ENCODE assay signal across 10 cellular contexts in the genomic region with DNA sequence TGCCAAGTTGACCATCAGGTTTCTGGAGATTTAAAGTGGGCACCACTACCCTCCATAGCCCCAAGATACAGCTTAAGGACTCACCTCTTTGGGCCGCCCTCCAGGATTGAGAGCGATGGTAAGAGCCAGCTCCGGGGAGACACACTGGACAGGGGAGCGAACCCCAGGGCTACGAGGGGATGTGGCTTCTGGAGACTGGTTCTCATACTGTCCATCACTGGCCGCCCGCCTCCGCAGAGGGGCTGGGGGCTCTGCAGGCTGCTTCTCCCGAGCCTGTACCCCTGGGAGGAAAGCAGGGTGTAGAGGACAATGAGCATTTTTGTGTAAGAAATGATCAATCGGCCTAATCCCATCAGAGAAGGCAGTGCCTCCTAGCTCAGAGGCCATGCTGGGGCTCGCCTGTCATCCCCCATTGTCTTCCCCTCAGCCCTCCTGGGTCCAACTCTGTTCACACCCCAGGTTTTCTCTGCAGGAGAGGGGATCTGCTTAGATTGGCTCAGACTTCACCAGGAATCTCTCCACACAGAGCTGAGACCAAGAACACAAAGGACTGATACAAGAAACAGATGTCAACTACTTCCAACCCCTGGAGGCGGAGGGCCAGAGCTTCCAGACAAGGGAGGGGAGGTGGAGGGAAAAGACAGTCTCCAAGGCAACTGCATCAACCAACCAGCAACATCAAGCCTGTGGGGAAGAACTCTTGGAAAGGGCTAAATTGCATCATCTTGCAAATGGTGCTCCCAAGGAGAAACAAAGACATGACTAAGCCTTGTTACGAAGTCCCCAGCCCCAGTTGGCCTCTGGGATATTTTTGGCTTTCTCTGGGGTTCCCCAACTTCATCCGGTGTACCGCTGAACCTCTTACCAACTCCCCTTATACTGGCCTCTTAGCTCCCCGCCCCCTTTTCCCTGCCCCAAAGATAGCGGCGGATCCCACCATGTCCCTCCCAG.
DNase-seq lines count a peak whose midpoint lies in the region; ATAC-seq and TF ChIP-seq lines count a peak whose summit lies in the region.
"Had no signal": no experiment of that assay in that cellular context is flagged by ENCODE, and none has a peak within 500 bp of the region (broad histone marks: within the 10 kb centered on the region; RNA-seq: fewer than 3 reads in every experiment).

No MANE protein-coding gene starts in this region.

- H2AFZ ChIP-seq in Karpas-422 (ENCODE audit: low read length): no peak overlapping the region

- H3K4me3 ChIP-seq in ascending aorta: no peak overlapping the region
- no peak overlapping the region for H3K4me3 ChIP-seq in heart right ventricle
- no peak overlapping the region for H3K4me3 ChIP-seq in psoas muscle
- H3K4me3 ChIP-seq in Karpas-422 (ENCODE audit: low read length): no peak overlapping the region

- TF ChIP-seq CTCF in ascending aorta (IDR thresholded peaks at IDR 0.05) (no peak), heart right ventricle (IDR thresholded peaks at IDR 0.05) (no peak), psoas muscle (IDR thresholded peaks at IDR 0.05) (no peak), GM20000 (IDR thresholded peaks at IDR 0.05; ENCODE audit: extremely low read depth, missing control alignments) (no peak)

- peak; percentile 20 to 81 (median 64) for ATAC-seq in heart right ventricle
- ATAC-seq in psoas muscle: peak in 3 of 4 donors; percentile 1 to 4 (median 1)

- H3K9me3 ChIP-seq in ascending aorta: no peaks in the 10 kb centered on the region
- no peaks in the 10 kb centered on the region for H3K9me3 ChIP-seq in heart right ventricle
- H3K9me3 ChIP-seq in psoas muscle: no peaks in the 10 kb centered on the region
- no peaks in the 10 kb centered on the region for H3K9me3 ChIP-seq in Karpas-422 (ENCODE audit: low read length)

- H3K27me3 ChIP-seq in ascending aorta (no peaks in the 10 kb centered on the region), heart right ventricle (no peaks in the 10 kb centered on the region), psoas muscle (ENCODE audit: insufficient read depth in 3 of 3, low read length in 2 of 3) (no peaks in the 10 kb centered on the region), Karpas-422 (ENCODE audit: low read length) (no peaks in the 10 kb centered on the region)

- no peaks in the 10 kb centered on the region for H3K9me2 ChIP-seq in Karpas-422 (replicated peaks; ENCODE audit: insufficient read depth, low read length)

- H3K79me2 ChIP-seq in Karpas-422 (ENCODE audit: low read length): no peaks in the 10 kb centered on the region

- no peaks in the 10 kb centered on the region for H4K20me1 ChIP-seq in Karpas-422 (ENCODE audit: insufficient read depth, low read depth, low read length)

- WGBS in heart right ventricle, 2 donors: 54 to 57% methylated on average over 18 of the region's 18 CpGs
- 71 to 76% (median 76%) methylated on average over 18 of the region's 18 CpGs for WGBS in psoas muscle, 3 donors

- no peak overlapping the region for H3K9ac ChIP-seq in Karpas-422 (ENCODE audit: low read length)

- peaks cover 75 to 94% of the 10 kb centered on the region in 2 donors for H3K36me3 ChIP-seq in ascending aorta
- peaks cover 0 to 77% (median 43%) of the 10 kb centered on the region in 9 donors for H3K36me3 ChIP-seq in heart right ventricle
- peaks cover under 1 to 87% of the 10 kb centered on the region in 2 donors for H3K36me3 ChIP-seq in psoas muscle (ENCODE audit: insufficient read depth in 1 of 2, low read depth in 1 of 2)
- H3K36me3 ChIP-seq in Karpas-422 (ENCODE audit: insufficient read depth, low read length): no peaks in the 10 kb centered on the region

- H3K4me2 ChIP-seq in Karpas-422 (ENCODE audit: low read depth, low read length, poor library complexity, severe bottlenecking): no peak overlapping the region

- intact Hi-C loops in ascending aorta (cut with DNase I) (loop anchor here (2.0 to 5.0 kb wide), 2 partner anchors 21 to 96 kb away; no protein-coding TSS in a partner anchor), heart right ventricle (cut with DNase I) (loop anchor here in 1 of 10 donors (5.0 kb wide), 1 partner anchor 34 kb away; no protein-coding TSS in a partner anchor), psoas muscle (cut with DNase I) (loop anchor here in 1 of 2 donors (2.0 kb wide), 1 partner anchor 21 kb away; no protein-coding TSS in a partner anchor)

- H3K27ac ChIP-seq in ascending aorta: peak overlapping the region; percentile 75 to 86
- H3K27ac ChIP-seq in heart right ventricle: peak overlapping the region; percentile 71 to 97 (median 90)
- peak overlapping the region; percentile 89 for H3K27ac ChIP-seq in psoas muscle
- no peak overlapping the region for H3K27ac ChIP-seq in Karpas-422 (ENCODE audit: low read length)

- peaks cover 18 to 80% of the 10 kb centered on the region in 2 donors for H3K4me1 ChIP-seq in ascending aorta
- peaks cover 50 to 100% (median 91%) of the 10 kb centered on the region in 9 donors for H3K4me1 ChIP-seq in heart right ventricle
- H3K4me1 ChIP-seq in psoas muscle: peaks cover 98% of the 10 kb centered on the region
- H3K4me1 ChIP-seq in Karpas-422 (ENCODE audit: low read length): peaks cover 5% of the 10 kb centered on the region; the same call in 1 of the 2 replicates

- DNase-seq in GM03348 (ENCODE audit: low spot score): peak; percentile 87
- DNase-seq in ascending aorta (ENCODE audit: low spot score in 2 of 2): peak in 1 of 2 donors; percentile 89
- DNase-seq in heart right ventricle: peak; percentile 70 to 90
- peak; percentile 80 to 85 for DNase-seq in psoas muscle
- no peak for DNase-seq in NCI-H748 (lab: John Stamatoyannopoulos, UW; ENCODE audit: unreplicated experiment)
- no peak for DNase-seq in Karpas-422
- no peak for DNase-seq in hippocampal formation (lab: John Stamatoyannopoulos, UW)
- DNase-seq in GM20000 (ENCODE audit: low spot score): no peak
- DNase-seq: DMS53, NCI-H1694 had no signal

Comparison
In these comparisons a context has a peak if more than half of its experiments do, and no peak if none do; other contexts are left out.
1. DNase-seq: peak in GM03348 (single experiment), heart right ventricle (2 of 2) and psoas muscle (2 of 2); none in NCI-H748 (single experiment), Karpas-422 (single experiment), hippocampal formation (0 of 2) and GM20000 (single experiment).